In genomic region chr1:19708558-19708957, GRCh38 we compare ENCODE assay signal across 1 cellular context.
TF ChIP-seq lines count a peak whose summit lies in the region.

No MANE protein-coding gene starts in this region.

TF ChIP-seq in K562, 482 proteins besides CTCF, POLR2A, EP300 and RAD21:
- TF ChIP-seq MITF (IDR thresholded peaks at IDR 0.05) = no peak
- no peak for TF ChIP-seq CREB1 (IDR thresholded peaks at IDR 0.05)
- no peak for TF ChIP-seq CREB1 (CRISPR knock-in tag; IDR thresholded peaks at IDR 0.05)
- peak; percentile 55; the same call in 1 of the 2 replicates for TF ChIP-seq PKNOX1 (IDR thresholded peaks at IDR 0.05)
- no peak for TF ChIP-seq CHAMP1 (IDR thresholded peaks at IDR 0.05)
- TF ChIP-seq CBFA2T3 (IDR thresholded peaks at IDR 0.05) = peak; percentile 59
- no peak for TF ChIP-seq TAF1 (IDR thresholded peaks at IDR 0.05; ENCODE audit: control insufficient read depth, extremely low read depth, insufficient read depth, low read length, severe bottlenecking)
- peak in 1 of 2 experiments; percentile 6; a peak in 1 of 4 replicates for TF ChIP-seq KDM1A (IDR thresholded peaks at IDR 0.05)
- TF ChIP-seq CBFA2T2 (conservative IDR thresholded peaks at IDR 0.05) = peak; percentile 32; the same call in 1 of the 2 replicates
TF ChIP-seq in K562: peak in this region for 4.
